Comparison of ENCODE assay signal across 8 cellular contexts in genomic region chr15:74790080-74790916, GRCh38. TPM values are rescaled to one million over a fixed set of nuclear protein-coding genes. Genes with fewer than 3 reads are reported as not detected.
A peak's percentile ranks its signal among the peaks of the same experiment; 100 is the strongest.
DNase-seq lines count a peak whose midpoint lies in the region; ATAC-seq and TF ChIP-seq lines count a peak whose summit lies in the region.

No MANE protein-coding gene starts in this region.

- no peak for TF ChIP-seq CTCF in kidney epithelial cell (IDR thresholded peaks at IDR 0.05; ENCODE audit: insufficient read depth, low read length, poor library complexity, severe bottlenecking)
- no peak for TF ChIP-seq CTCF in glutamatergic neuron (IDR thresholded peaks at IDR 0.05; ENCODE audit: partially characterized antibody, unreplicated experiment)

- peaks cover 10% of the 10 kb centered on the region for H3K27me3 Mint-ChIP-seq in glutamatergic neuron (ENCODE audit: unreplicated experiment)

- H3K4me1 ChIP-seq in stomach smooth muscle (ENCODE audit: control insufficient read depth, insufficient read depth, low read length) = peaks cover 54% of the 10 kb centered on the region

- H3K36me3 ChIP-seq in kidney epithelial cell (ENCODE audit: control insufficient read depth, insufficient read depth, low read length) = no peaks in the 10 kb centered on the region
- H3K36me3 ChIP-seq in stomach smooth muscle (ENCODE audit: control insufficient read depth in 2 of 2, insufficient read depth in 2 of 2, low read length in 2 of 2) = peaks cover 0 to 2% of the 10 kb centered on the region in 2 donors

- peak overlapping the region; percentile 73 for H3K27ac ChIP-seq in stomach smooth muscle (ENCODE audit: low read length)

- no peaks in the 10 kb centered on the region for H3K36me3 Mint-ChIP-seq in glutamatergic neuron (ENCODE audit: unreplicated experiment)

- H3K4me3 Mint-ChIP-seq in glutamatergic neuron (ENCODE audit: unreplicated experiment) = no peak overlapping the region

- no peaks in the 10 kb centered on the region for H3K9me3 Mint-ChIP-seq in glutamatergic neuron (ENCODE audit: unreplicated experiment)

- peaks cover 36% of the 10 kb centered on the region for H3K4me1 Mint-ChIP-seq in glutamatergic neuron (ENCODE audit: low read depth, unreplicated experiment)

- H3K4me3 ChIP-seq in kidney epithelial cell (ENCODE audit: low read depth, low read length) (no peak overlapping the region), stomach smooth muscle (ENCODE audit: low read length in 2 of 2) (peak overlapping the region in 1 of 2 donors; percentile 35)

- no peaks in the 10 kb centered on the region for H3K27me3 ChIP-seq in kidney epithelial cell (ENCODE audit: control insufficient read depth, insufficient read depth, low read length)
- H3K27me3 ChIP-seq in stomach smooth muscle (ENCODE audit: control insufficient read depth in 1 of 2, insufficient read depth in 2 of 2, low read length in 2 of 2) = no peaks in the 10 kb centered on the region

- peak; percentile 32 for ATAC-seq in GM18511 (IDR thresholded peaks at IDR 0.05; ENCODE audit: unreplicated experiment)
- no peak for ATAC-seq in HG03469 (IDR thresholded peaks at IDR 0.05; ENCODE audit: unreplicated experiment)

- H3K27ac Mint-ChIP-seq in glutamatergic neuron (ENCODE audit: unreplicated experiment) = no peak overlapping the region

- H3K9ac ChIP-seq in stomach smooth muscle (ENCODE audit: low read length in 2 of 2) = peak overlapping the region; percentile 25 to 64

- peak; percentile 88 to 91 for DNase-seq in NOMO-1 (lab: John Stamatoyannopoulos, UW; ENCODE audit: unreplicated experiment in 2 of 2)
- peak in 53 of 58 donors; percentile 17 to 88 (median 59) for DNase-seq in anterior cingulate cortex (lab: John Stamatoyannopoulos, UW)
- DNase-seq in kidney epithelial cell (ENCODE audit: low read depth) = peak; percentile 67
- no peak for DNase-seq in DMS153 (lab: John Stamatoyannopoulos, UW)
- DNase-seq in glutamatergic neuron = no peak

- H3K9me3 ChIP-seq in stomach smooth muscle (ENCODE audit: control insufficient read depth in 2 of 2, low read length in 2 of 2) = no peaks in the 10 kb centered on the region

RNA-seq across cellular contexts. Expression of gene CSK, which starts 8.4 kb away (rescaled TPM):
- total RNA-seq in kidney epithelial cell = 48.0 and 51.0 TPM in 2 replicates
- total RNA-seq in glutamatergic neuron (ENCODE audit: unreplicated experiment) = 72.6 TPM

RNA-seq across cellular contexts. Expression of gene LMAN1L, which starts 22.3 kb away (rescaled TPM):
- total RNA-seq in kidney epithelial cell (not detected in 2 replicates), glutamatergic neuron (ENCODE audit: unreplicated experiment) (not detected)

RNA-seq across cellular contexts. Expression of gene CPLX3, which starts 36.1 kb away (rescaled TPM):
- total RNA-seq in kidney epithelial cell (not detected in 2 replicates), glutamatergic neuron (ENCODE audit: unreplicated experiment) (0.32 TPM)

RNA-seq across cellular contexts. Expression of gene CYP1A2, which starts 41.7 kb away (rescaled TPM):
- not detected in 2 replicates for total RNA-seq in kidney epithelial cell
- not detected for total RNA-seq in glutamatergic neuron (ENCODE audit: unreplicated experiment)

RNA-seq across cellular contexts. Expression of gene ULK3, which starts 52.7 kb away (rescaled TPM):
- total RNA-seq in kidney epithelial cell (24.0 and 32.0 TPM in 2 replicates), glutamatergic neuron (ENCODE audit: unreplicated experiment) (46.5 TPM)

Comparison
In these comparisons a context has a peak if more than half of its experiments do, and no peak if none do; other contexts are left out.
1. DNase-seq: peak in NOMO-1 (2 of 2), anterior cingulate cortex (53 of 58) and kidney epithelial cell (single experiment); none in DMS153 (single experiment) and glutamatergic neuron (single experiment).